In genomic region chr12:127284870-127285431, GRCh38 we compare ENCODE assay signal across 12 cellular contexts.
A peak's percentile ranks its signal among the peaks of the same experiment; 100 is the strongest.
DNase-seq lines count a peak whose midpoint lies in the region; ATAC-seq and TF ChIP-seq lines count a peak whose summit lies in the region.
"Had no signal": no experiment of that assay in that cellular context is flagged by ENCODE, and none has a peak within 500 bp of the region (broad histone marks: within the 10 kb centered on the region; RNA-seq: fewer than 3 reads in every experiment).

No MANE protein-coding gene starts in this region.

- H3K9ac ChIP-seq in trophoblast cell (ENCODE audit: low read length) = no peak overlapping the region

- peaks cover 0 to 6% of the 10 kb centered on the region in 2 donors for H3K27me3 ChIP-seq in breast epithelium
- H3K27me3 ChIP-seq in suprapubic skin = peaks cover 6% of the 10 kb centered on the region
- H3K27me3 ChIP-seq in trophoblast cell (ENCODE audit: insufficient read depth, low read length) = peaks cover 3% of the 10 kb centered on the region
- H3K27me3 ChIP-seq: BE2C had no signal

- no peak overlapping the region for H4K8ac ChIP-seq in trophoblast cell (ENCODE audit: low read depth, low read length)

- no peak overlapping the region for H2BK12ac ChIP-seq in trophoblast cell (ENCODE audit: low read length)

- peak; percentile 56 for DNase-seq in MCF 10A (ENCODE audit: unreplicated experiment)
- no peak for DNase-seq in breast epithelium (ENCODE audit: low spot score in 2 of 2)
- DNase-seq in fibroblast of villous mesenchyme (ENCODE audit: low read depth) = peak; percentile 60
- DNase-seq in suprapubic skin (ENCODE audit: low spot score in 2 of 2) = peak in 1 of 2 donors; percentile 70
- no peak for DNase-seq in GF-D8 (lab: John Stamatoyannopoulos, UW)
- no peak for DNase-seq in SKM-1 treated with dmso at 0.1 percent for 144 hours (lab: John Stamatoyannopoulos, UW; ENCODE audit: unreplicated experiment)
- no peak for DNase-seq in trophoblast cell
- DNase-seq: BE2C, T-cell had no signal

- no peak overlapping the region for H2BK120ac ChIP-seq in trophoblast cell (ENCODE audit: insufficient read depth, low read length, poor library complexity)

- H3K79me2 ChIP-seq in trophoblast cell (ENCODE audit: control insufficient read depth, insufficient read depth, low read length, poor library complexity) = no peaks in the 10 kb centered on the region

- H3K27ac ChIP-seq in breast epithelium = no peak overlapping the region
- H3K27ac ChIP-seq in suprapubic skin = peak overlapping the region; percentile 44
- H3K27ac ChIP-seq in trophoblast cell (ENCODE audit: low read depth, low read length) = no peak overlapping the region
- H3K27ac ChIP-seq: prostate gland had no signal

- TF ChIP-seq EP300 in suprapubic skin (IDR thresholded peaks at IDR 0.05) = no peak

- H3K36me3 ChIP-seq in breast epithelium = no peaks in the 10 kb centered on the region
- no peaks in the 10 kb centered on the region for H3K36me3 ChIP-seq in suprapubic skin
- H3K36me3 ChIP-seq in trophoblast cell (ENCODE audit: control insufficient read depth in 1 of 2, insufficient read depth in 2 of 2, low read length in 2 of 2) = no peaks in the 10 kb centered on the region
- H3K36me3 ChIP-seq: BE2C, prostate gland had no signal

- POLR2A ChIA-PET in MCF 10A (lab: Yijun Ruan, JAX) = interaction anchor here (1.0 kb wide), 1 partner anchor 14 kb away, joined by 3 read pairs; no protein-coding TSS in a partner anchor

- no peak overlapping the region for H3K4me3 Mint-ChIP-seq in MCF 10A (ENCODE audit: unreplicated experiment)
- H3K4me3 Mint-ChIP-seq in activated T-helper 17 cell treated with anti-CD3 and anti-CD28 coated beads, Interleukin-2, amount 50 U/mL, for 72 hours = no peak overlapping the region
- H3K4me3 Mint-ChIP-seq: T-cell had no signal

- CTCF ChIA-PET in MCF 10A (lab: Yijun Ruan, JAX) = interaction anchor here (0.6 to 1.7 kb wide), 3 partner anchors 93 to 240 kb away, joined by 3 to 8 read pairs (median 3); no protein-coding TSS in a partner anchor

- peak; percentile 53 for ATAC-seq in activated T-helper 17 cell treated with anti-CD3 and anti-CD28 coated beads, Interleukin-2, amount 50 U/mL, for 72 hours (replicated peaks)
- ATAC-seq: esophagus mucosa, T-cell had no signal

- peaks cover 16% of the 10 kb centered on the region for H3K4me1 Mint-ChIP-seq in MCF 10A (ENCODE audit: insufficient read depth, unreplicated experiment)
- no peaks in the 10 kb centered on the region for H3K4me1 Mint-ChIP-seq in activated T-helper 17 cell treated with anti-CD3 and anti-CD28 coated beads, Interleukin-2, amount 50 U/mL, for 72 hours

- H3K4me2 ChIP-seq in trophoblast cell (ENCODE audit: low read length) = no peak overlapping the region

- no peak overlapping the region for H3K14ac ChIP-seq in trophoblast cell (ENCODE audit: low read length)

- H3K9me3 Mint-ChIP-seq in MCF 10A (ENCODE audit: unreplicated experiment) = no peaks in the 10 kb centered on the region
- H3K9me3 Mint-ChIP-seq in activated T-helper 17 cell treated with anti-CD3 and anti-CD28 coated beads, Interleukin-2, amount 50 U/mL, for 72 hours = no peaks in the 10 kb centered on the region

- H3K4me1 ChIP-seq in breast epithelium (no peaks in the 10 kb centered on the region), suprapubic skin (no peaks in the 10 kb centered on the region), trophoblast cell (ENCODE audit: control insufficient read depth in 1 of 2, insufficient read depth in 2 of 2, low read length in 2 of 2) (no peaks in the 10 kb centered on the region)
- H3K4me1 ChIP-seq: BE2C, prostate gland had no signal

- no peak for TF ChIP-seq CTCF in MCF 10A (IDR thresholded peaks at IDR 0.05; ENCODE audit: unreplicated experiment)
- TF ChIP-seq CTCF in breast epithelium (IDR thresholded peaks at IDR 0.05) = no peak
- no peak for TF ChIP-seq CTCF in fibroblast of villous mesenchyme (IDR thresholded peaks at IDR 0.05; ENCODE audit: insufficient read depth, low read depth, low read length)
- TF ChIP-seq CTCF in suprapubic skin (IDR thresholded peaks at IDR 0.05) = no peak

- H4K12ac ChIP-seq in trophoblast cell (ENCODE audit: low read depth, low read length) = no peak overlapping the region

- no TSS peak for BruUV-seq in MCF 10A (replicated peaks; lab: Mats Ljungman, UMichigan)

- H3K18ac ChIP-seq in trophoblast cell (ENCODE audit: low read length) = no peak overlapping the region

- no peak for TF ChIP-seq POLR2A in breast epithelium (IDR thresholded peaks at IDR 0.05)
- TF ChIP-seq POLR2A in suprapubic skin (IDR thresholded peaks at IDR 0.05) = no peak

- H3K23ac ChIP-seq in trophoblast cell (ENCODE audit: low read length) = no peak overlapping the region

- WGBS in suprapubic skin = 40% methylated on average over 3 of the region's 3 CpGs
- WGBS in trophoblast cell (ENCODE audit: extremely low coverage, insufficient coverage, insufficient read length) = no CpG with 5 or more reads among the region's 3 CpGs

- H3K36me3 Mint-ChIP-seq in MCF 10A (ENCODE audit: insufficient read depth, unreplicated experiment) = no peaks in the 10 kb centered on the region
- no peaks in the 10 kb centered on the region for H3K36me3 Mint-ChIP-seq in activated T-helper 17 cell treated with anti-CD3 and anti-CD28 coated beads, Interleukin-2, amount 50 U/mL, for 72 hours (ENCODE audit: low read depth)
- H3K36me3 Mint-ChIP-seq: T-cell had no signal

- H3K27ac Mint-ChIP-seq in MCF 10A (ENCODE audit: low read depth, unreplicated experiment) = peak overlapping the region; percentile 91
- H3K27ac Mint-ChIP-seq in activated T-helper 17 cell treated with anti-CD3 and anti-CD28 coated beads, Interleukin-2, amount 50 U/mL, for 72 hours = no peak overlapping the region
- H3K27ac Mint-ChIP-seq: T-cell had no signal

- H3K9me3 ChIP-seq in breast epithelium (no peaks in the 10 kb centered on the region), suprapubic skin (no peaks in the 10 kb centered on the region), trophoblast cell (ENCODE audit: insufficient read depth, low read depth, low read length) (peaks cover 1% of the 10 kb centered on the region)
- H3K9me3 ChIP-seq: BE2C, prostate gland had no signal

- no peaks in the 10 kb centered on the region for H3K27me3 Mint-ChIP-seq in MCF 10A (ENCODE audit: insufficient read depth, unreplicated experiment)
- H3K27me3 Mint-ChIP-seq in activated T-helper 17 cell treated with anti-CD3 and anti-CD28 coated beads, Interleukin-2, amount 50 U/mL, for 72 hours = no peaks in the 10 kb centered on the region

- H2AK5ac ChIP-seq in trophoblast cell (ENCODE audit: low read length) = no peak overlapping the region

- no peaks in the 10 kb centered on the region for H3K79me1 ChIP-seq in trophoblast cell (ENCODE audit: low read length)

- H3K4ac ChIP-seq in trophoblast cell (ENCODE audit: low read depth, low read length) = no peak overlapping the region

- no peak overlapping the region for H3K4me3 ChIP-seq in breast epithelium
- no peak overlapping the region for H3K4me3 ChIP-seq in fibroblast of villous mesenchyme (ENCODE audit: low read depth, low read length)
- H3K4me3 ChIP-seq in suprapubic skin = no peak overlapping the region
- H3K4me3 ChIP-seq in trophoblast cell (ENCODE audit: low read depth, low read length) = no peak overlapping the region
- H3K4me3 ChIP-seq: prostate gland had no signal

- H2AFZ ChIP-seq in trophoblast cell (ENCODE audit: insufficient read depth, low read length, poor library complexity) = no peak overlapping the region

- no peak overlapping the region for H4K91ac ChIP-seq in trophoblast cell (ENCODE audit: low read depth, low read length)

- intact Hi-C loops in MCF 10A (cut with micrococcal nuclease) (loop anchor here (2.0 to 5.0 kb wide), 3 partner anchors 44 to 158 kb away; no protein-coding TSS in a partner anchor), breast epithelium (cut with DNase I; ENCODE audit: low total_unique reads) (no loop called here)

- no peak overlapping the region for H2BK5ac ChIP-seq in trophoblast cell (ENCODE audit: low read depth, low read length, poor library complexity)

Comparison
In these comparisons a context has a peak if more than half of its experiments do, and no peak if none do; other contexts are left out.
1. DNase-seq: peak in MCF 10A (single experiment) and fibroblast of villous mesenchyme (single experiment); none in breast epithelium (0 of 2), GF-D8 (single experiment), SKM-1 treated with dmso at 0.1 percent for 144 hours (single experiment) and trophoblast cell (0 of 2).